In the genomic region with DNA sequence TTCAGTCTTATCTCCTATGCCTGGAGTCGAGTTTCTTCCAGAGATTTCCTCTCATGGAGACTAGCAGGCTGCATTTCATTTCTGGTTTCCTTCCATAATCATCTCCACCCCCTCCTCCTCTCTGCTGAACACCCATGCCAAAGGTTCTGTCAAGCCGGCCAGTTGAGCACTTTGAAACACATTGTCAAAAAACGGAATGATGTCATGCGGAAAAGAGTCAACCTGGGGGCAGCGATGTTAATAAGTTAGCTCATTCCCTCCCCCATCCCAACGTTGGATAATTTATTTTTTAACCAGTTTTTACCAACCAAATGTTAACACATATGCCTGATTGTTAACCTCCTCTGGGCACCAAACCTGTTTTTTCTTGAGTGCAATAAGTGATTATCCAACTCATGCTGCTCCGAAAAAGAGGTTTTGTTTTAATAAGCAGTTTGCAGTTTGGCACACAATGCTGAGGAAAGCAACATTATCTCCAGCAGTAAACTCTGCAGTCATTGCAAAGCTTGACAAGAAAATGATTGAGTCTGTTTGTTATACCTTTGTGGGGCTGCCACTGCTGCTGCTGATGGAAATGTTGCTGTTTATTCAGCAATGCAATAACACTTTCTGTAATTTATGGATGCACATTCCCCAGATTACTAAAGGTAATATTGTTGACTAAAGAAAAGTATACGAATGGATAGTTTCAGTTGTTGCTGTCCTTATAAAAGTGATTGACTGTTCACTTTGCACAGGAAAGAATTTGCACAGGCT, we compare ENCODE assay signal across 2 cellular contexts.
A peak's percentile ranks its signal among the peaks of the same experiment; 100 is the strongest.
TF ChIP-seq lines count a peak whose summit lies in the region.

No MANE protein-coding gene starts in this region.

TF ChIP-seq in HEK293T, 16 proteins besides CTCF, POLR2A, EP300 and RAD21 (continued from another document):
- peak; percentile 60; the same call in 1 of the 2 replicates for TF ChIP-seq TARDBP (IDR thresholded peaks at IDR 0.05)
- TF ChIP-seq NFRKB (IDR thresholded peaks at IDR 0.05) = peak; percentile 12; the same call in 1 of the 2 replicates
- TF ChIP-seq ARNT (IDR thresholded peaks at IDR 0.05) = peak; percentile 97
- TF ChIP-seq FOXK2 (IDR thresholded peaks at IDR 0.05) = peak; percentile 77; the same call in 1 of the 2 replicates
- peak; percentile 36; the same call in 1 of the 2 replicates for TF ChIP-seq ELF4 (IDR thresholded peaks at IDR 0.05)
- peak; percentile 77; the same call in 1 of the 2 replicates for TF ChIP-seq ZNF384 (IDR thresholded peaks at IDR 0.05)
- peak; percentile 98 for TF ChIP-seq LEF1 (IDR thresholded peaks at IDR 0.05; ENCODE audit: borderline replicate concordance)
- TF ChIP-seq SUZ12 (IDR thresholded peaks at IDR 0.05) = no peak
- TF ChIP-seq HDGF (IDR thresholded peaks at IDR 0.05; ENCODE audit: borderline replicate concordance) = no peak
- peak; percentile 100 for TF ChIP-seq CTBP1 (IDR thresholded peaks at IDR 0.05; ENCODE audit: borderline replicate concordance)

TF ChIP-seq in neural cell, 6 proteins besides CTCF, POLR2A, EP300 and RAD21 (continued from another document):
- no peak for TF ChIP-seq REST (IDR thresholded peaks at IDR 0.05; ENCODE audit: borderline replicate concordance)
